ENCODE assay signal across 8 cellular contexts in genomic region chr12:10213168-10214130, GRCh38. TPM values are rescaled to one million over a fixed set of nuclear protein-coding genes. Genes with fewer than 3 reads are reported as not detected.
DNase-seq lines count a peak whose midpoint lies in the region; ATAC-seq, FAIRE-seq and TF ChIP-seq lines count a peak whose summit lies in the region.

No MANE protein-coding gene starts in this region.

- no peaks in the 10 kb centered on the region for H3K79me2 ChIP-seq in HepG2 (ENCODE audit: insufficient read depth, low read length)

- CTCF ChIA-PET in HepG2 (lab: Yijun Ruan, JAX; ENCODE audit: low intra/inter-chr PET ratio, low total read pairs) = no interaction called here

- WGBS in HepG2 (ENCODE audit: low lambda C conversion rate) = 2% methylated on average over 31 of the region's 47 CpGs

- no peaks in the 10 kb centered on the region for H4K20me1 ChIP-seq in HepG2 (ENCODE audit: insufficient read depth, low read length)

- peaks cover 33% of the 10 kb centered on the region for H3K4me1 Mint-ChIP-seq in HFFc6 (ENCODE audit: low read depth)
- peaks cover 37% of the 10 kb centered on the region for H3K4me1 Mint-ChIP-seq in dendritic cell treated with granulocyte-macrophage colony-stimulating factor and Interleukin-4, amounts not matched to agents 40 ng/mL and 50 ng/mL, for 4 days (ENCODE audit: low read depth)

- H3K4me1 ChIP-seq in HepG2 (ENCODE audit: insufficient read depth, low read length) = peaks cover 19% of the 10 kb centered on the region; the same call in 1 of the 2 replicates

- TF ChIP-seq EP300 in HepG2 (IDR thresholded peaks at IDR 0.05; ENCODE audit: low read depth in 2 of 2, low read length in 2 of 2) (no peak), HepG2 (CRISPR knock-in tag; IDR thresholded peaks at IDR 0.05; ENCODE audit: borderline replicate concordance) (no peak)

- peak overlapping the region; percentile 64 for H3K4me3 ChIP-seq in GM06990 (replicated peaks; ENCODE audit: low read depth, low read length)
- H3K4me3 ChIP-seq in HepG2 (replicated peaks in 1 of 3; ENCODE audit: insufficient read depth in 1 of 3, low read depth in 2 of 3, low read length in 3 of 3) = peak overlapping the region; percentile 82 to 97 (median 91)

- peak; percentile 26 for FAIRE-seq in HepG2 (lab: Jason Lieb, UNC)

- DNase-seq in GM06990 (ENCODE audit: extremely low read depth, insufficient read length) (peak; percentile 34), HFFc6 (peak; percentile 80), NCI-H345 (lab: John Stamatoyannopoulos, UW) (peak; percentile 62), HepG2 (ENCODE audit: low spot score) (peak; percentile 39)
- DNase-seq in activated CD4-positive, alpha-beta T cell treated with anti-CD3 and anti-CD28 coated beads, Interleukin-2, amount 50 U/mL, for 1 hour = peak; percentile 77
- peak; percentile 70 to 81 for DNase-seq in stimulated activated CD4-positive, alpha-beta T cell treated with anti-CD3 and anti-CD28 coated beads, Interleukin-2, amount 100 ng/mL, for 24 hours

- POLR2A ChIA-PET in HepG2 (lab: Yijun Ruan, JAX) = interaction anchor here (1.0 to 1.9 kb wide), 2 partner anchors 400 to 958 kb away, joined by 3 to 7 read pairs; partner anchors contain the start of gene SMIM10L1

- peak overlapping the region; percentile 98 for H3K4me2 ChIP-seq in HepG2 (ENCODE audit: low read depth, low read length)

- TF ChIP-seq CTCF in GM06990 (IDR thresholded peaks at IDR 0.05; ENCODE audit: insufficient read depth, low read length, poor library complexity, severe bottlenecking) (no peak), HFFc6 (IDR thresholded peaks at IDR 0.05) (no peak), HepG2 (CRISPR knock-in tag; IDR thresholded peaks at IDR 0.05) (no peak)

- BruUV-seq in HepG2 (replicated peaks; lab: Mats Ljungman, UMichigan) = TSS peak; percentile 64

- H3K9me3 ChIP-seq in HepG2 (ENCODE audit: low read length) = no peaks in the 10 kb centered on the region

- no peaks in the 10 kb centered on the region for H3K36me3 ChIP-seq in GM06990 (ENCODE audit: control insufficient read depth, insufficient read depth, low read length)
- no peaks in the 10 kb centered on the region for H3K36me3 ChIP-seq in HepG2 (replicated peaks in 1 of 2; ENCODE audit: control insufficient read depth in 1 of 2, insufficient read depth in 2 of 2, low read length in 2 of 2)

- H2AFZ ChIP-seq in HepG2 (ENCODE audit: low read length) = peak overlapping the region; percentile 62

- intact Hi-C loops in dendritic cell treated with granulocyte-macrophage colony-stimulating factor and Interleukin-4, amounts not matched to agents 40 ng/mL and 50 ng/mL, for 4 days (cut with micrococcal nuclease) = no loop called here
- intact Hi-C loops in HepG2 (cut with micrococcal nuclease; ENCODE audit: unreplicated experiment) = loop anchor here (2.0 kb wide), 1 partner anchor 509 kb away; the partner anchor contains the start of gene YBX3

- peaks cover 8% of the 10 kb centered on the region for H3K27me3 Mint-ChIP-seq in HFFc6 (ENCODE audit: insufficient read depth)
- no peaks in the 10 kb centered on the region for H3K27me3 Mint-ChIP-seq in dendritic cell treated with granulocyte-macrophage colony-stimulating factor and Interleukin-4, amounts not matched to agents 40 ng/mL and 50 ng/mL, for 4 days

- H3K36me3 Mint-ChIP-seq in HFFc6 (ENCODE audit: low read depth) = peaks cover 23% of the 10 kb centered on the region
- peaks cover 26% of the 10 kb centered on the region for H3K36me3 Mint-ChIP-seq in dendritic cell treated with granulocyte-macrophage colony-stimulating factor and Interleukin-4, amounts not matched to agents 40 ng/mL and 50 ng/mL, for 4 days (ENCODE audit: low read depth)

- peak overlapping the region; percentile 80 for H3K27ac ChIP-seq in HepG2 (ENCODE audit: extremely low read length, insufficient read depth, low read length)

- TF ChIP-seq POLR2A in HepG2 (IDR thresholded peaks at IDR 0.05; ENCODE audit: insufficient read depth in 1 of 2, low read depth in 2 of 2, low read length in 2 of 2) = no peak

- peak overlapping the region; percentile 99 for H3K4me3 Mint-ChIP-seq in HFFc6
- H3K4me3 Mint-ChIP-seq in dendritic cell treated with granulocyte-macrophage colony-stimulating factor and Interleukin-4, amounts not matched to agents 40 ng/mL and 50 ng/mL, for 4 days = peak overlapping the region; percentile 96

- no peaks in the 10 kb centered on the region; the same call in 1 of the 2 replicates for H3K9me3 Mint-ChIP-seq in HFFc6
- no peaks in the 10 kb centered on the region for H3K9me3 Mint-ChIP-seq in dendritic cell treated with granulocyte-macrophage colony-stimulating factor and Interleukin-4, amounts not matched to agents 40 ng/mL and 50 ng/mL, for 4 days

- peak overlapping the region; percentile 76 for H3K9ac ChIP-seq in HepG2 (ENCODE audit: insufficient read depth, low read depth, low read length)

- in situ Hi-C loops in HepG2 (cut with HindIII; ENCODE audit: extremely low pct_ligation_motif_present, low pct_unique_long_range_greater_than_20kb) = no loop called here

- ATAC-seq in HepG2 (peak; percentile 65), GM21825 (IDR thresholded peaks at IDR 0.05; ENCODE audit: unreplicated experiment) (no peak)

- peak overlapping the region; percentile 99 for H3K27ac Mint-ChIP-seq in HFFc6
- H3K27ac Mint-ChIP-seq in dendritic cell treated with granulocyte-macrophage colony-stimulating factor and Interleukin-4, amounts not matched to agents 40 ng/mL and 50 ng/mL, for 4 days = peak overlapping the region; percentile 99

- H3K27me3 ChIP-seq in GM06990 (replicated peaks; ENCODE audit: control insufficient read depth, insufficient read depth, low read length) (no peaks in the 10 kb centered on the region; the same call in 1 of the 2 replicates), HepG2 (ENCODE audit: control insufficient read depth in 1 of 2, insufficient read depth in 2 of 2, low read length in 2 of 2) (no peaks in the 10 kb centered on the region; a peak in 1 of 5 replicates)

- no peak for TF ChIP-seq RAD21 in HepG2 (CRISPR knock-in tag; IDR thresholded peaks at IDR 0.05)

RNA-seq across cellular contexts. Expression of gene GABARAPL1, which starts 0.8 kb away (rescaled TPM):
- total RNA-seq in HFFc6 (2021; fragmentation: NEBNext Ultra II Directional; extraction: Animal tissue kit (Norgen Biotek cat#: 25700)) = 100 to 1,000 TPM; 152 to 231 (median 162) TPM
- total RNA-seq in HepG2 (2016; rRNA removed; fragmentation: Illumina TruSeq; extraction: Trizol) = 7.9 and 8.1 TPM in 2 replicates
- total RNA-seq in HepG2 (2016; cell fraction: cytosol; rRNA removed; fragmentation: Illumina TruSeq; extraction: Trizol; ENCODE audit: low read depth) = 1.2 and 2.7 TPM in 2 replicates
- 6.8 and 8.2 TPM in 2 replicates for total RNA-seq in HepG2 (2016; cell fraction: insoluble cytoplasmic fraction; rRNA removed; fragmentation: Illumina TruSeq; extraction: Trizol)
- 3.7 and 3.8 TPM in 2 replicates for total RNA-seq in HepG2 (2016; cell fraction: membrane; rRNA removed; fragmentation: Illumina TruSeq; extraction: Trizol)
- 7.5 and 9.5 TPM in 2 replicates for total RNA-seq in HepG2 (2016; cell fraction: nucleus; rRNA removed; fragmentation: Illumina TruSeq; extraction: Trizol)
- polyA plus RNA-seq in HepG2 (2011; rRNA removed) = 26.1 and 28.1 TPM in 2 replicates
- polyA plus RNA-seq in HepG2 (2011; cell fraction: cytosol; rRNA removed) = 12.7 and 20.6 TPM in 2 replicates
- 18.1 and 27.4 TPM in 2 replicates for polyA plus RNA-seq in HepG2 (2011; cell fraction: nucleus; rRNA removed)
- 30.3 and 43.8 TPM in 2 replicates for polyA plus RNA-seq in HepG2 (2012)
- polyA plus RNA-seq in HepG2 (2016; cell fraction: cytosol; fragmentation: Illumina TruSeq; extraction: Trizol; ENCODE audit: low read depth) = 1.2 and 1.3 TPM in 2 replicates
- 8.5 and 10.9 TPM in 2 replicates for polyA plus RNA-seq in HepG2 (2016; cell fraction: insoluble cytoplasmic fraction; fragmentation: Illumina TruSeq; extraction: Trizol; ENCODE audit: low read depth)
- 2.4 and 2.8 TPM in 2 replicates for polyA plus RNA-seq in HepG2 (2016; cell fraction: membrane; fragmentation: Illumina TruSeq; extraction: Trizol; ENCODE audit: low read depth)
- 8.0 and 9.3 TPM in 2 replicates for polyA plus RNA-seq in HepG2 (2016; cell fraction: nucleus; fragmentation: Illumina TruSeq; extraction: Trizol; ENCODE audit: insufficient read depth, low read depth)
- 14.5 and 98.1 TPM in 2 replicates for polyA minus RNA-seq in HepG2 (2011; rRNA and poly(A)+ RNA removed; ENCODE audit: low replicate concordance)
- polyA minus RNA-seq in HepG2 (2011; cell fraction: cytosol; rRNA and poly(A)+ RNA removed) = 10.8 and 14.2 TPM in 2 replicates
- polyA minus RNA-seq in HepG2 (2011; cell fraction: nucleus; rRNA and poly(A)+ RNA removed) = 17.0 and 23.5 TPM in 2 replicates

RNA-seq across cellular contexts. Expression of gene TMEM52B, which starts 34.6 kb away (rescaled TPM):
- total RNA-seq in HFFc6 (2021; fragmentation: NEBNext Ultra II Directional; extraction: Animal tissue kit (Norgen Biotek cat#: 25700)) = 1 to 10 TPM in 4 of 6 experiments, under 1 TPM in 2; 0.74 to 2.3 (median 1.1) TPM
- not detected in 2 replicates for total RNA-seq in HepG2 (2016; rRNA removed; fragmentation: Illumina TruSeq; extraction: Trizol)
- not detected in 2 replicates for total RNA-seq in HepG2 (2016; cell fraction: cytosol; rRNA removed; fragmentation: Illumina TruSeq; extraction: Trizol; ENCODE audit: low read depth)
- not detected in 2 replicates for total RNA-seq in HepG2 (2016; cell fraction: insoluble cytoplasmic fraction; rRNA removed; fragmentation: Illumina TruSeq; extraction: Trizol)
- total RNA-seq in HepG2 (2016; cell fraction: membrane; rRNA removed; fragmentation: Illumina TruSeq; extraction: Trizol) = not detected in 2 replicates
- not detected in 2 replicates for total RNA-seq in HepG2 (2016; cell fraction: nucleus; rRNA removed; fragmentation: Illumina TruSeq; extraction: Trizol)
- not detected in 2 replicates for polyA plus RNA-seq in HepG2 (2011; rRNA removed)
- not detected in 2 replicates for polyA plus RNA-seq in HepG2 (2011; cell fraction: cytosol; rRNA removed)
- polyA plus RNA-seq in HepG2 (2011; cell fraction: nucleus; rRNA removed) = not detected in 2 replicates
- not detected in 2 replicates for polyA plus RNA-seq in HepG2 (2012)
- polyA plus RNA-seq in HepG2 (2016; cell fraction: cytosol; fragmentation: Illumina TruSeq; extraction: Trizol; ENCODE audit: low read depth) = not detected in 2 replicates
- polyA plus RNA-seq in HepG2 (2016; cell fraction: insoluble cytoplasmic fraction; fragmentation: Illumina TruSeq; extraction: Trizol; ENCODE audit: low read depth) = not detected in 2 replicates
- not detected in 2 replicates for polyA plus RNA-seq in HepG2 (2016; cell fraction: membrane; fragmentation: Illumina TruSeq; extraction: Trizol; ENCODE audit: low read depth)
- polyA plus RNA-seq in HepG2 (2016; cell fraction: nucleus; fragmentation: Illumina TruSeq; extraction: Trizol; ENCODE audit: insufficient read depth, low read depth) = not detected in 2 replicates
- polyA minus RNA-seq in HepG2 (2011; rRNA and poly(A)+ RNA removed; ENCODE audit: low replicate concordance) = 8.1 TPM in 1 of 2 replicates, not detected in the other
- polyA minus RNA-seq in HepG2 (2011; cell fraction: cytosol; rRNA and poly(A)+ RNA removed) = not detected in 2 replicates
- not detected in 2 replicates for polyA minus RNA-seq in HepG2 (2011; cell fraction: nucleus; rRNA and poly(A)+ RNA removed)

RNA-seq across cellular contexts. Expression of gene OLR1, which starts 41.5 kb away (rescaled TPM):
- total RNA-seq in HFFc6 (2021; fragmentation: NEBNext Ultra II Directional; extraction: Animal tissue kit (Norgen Biotek cat#: 25700)) = 10 to 100 TPM; 30.3 to 53.6 (median 40.0) TPM
- total RNA-seq in HepG2 (2016; rRNA removed; fragmentation: Illumina TruSeq; extraction: Trizol) = not detected in 2 replicates
- total RNA-seq in HepG2 (2016; cell fraction: cytosol; rRNA removed; fragmentation: Illumina TruSeq; extraction: Trizol; ENCODE audit: low read depth) = not detected in 2 replicates
- not detected in 2 replicates for total RNA-seq in HepG2 (2016; cell fraction: insoluble cytoplasmic fraction; rRNA removed; fragmentation: Illumina TruSeq; extraction: Trizol)
- total RNA-seq in HepG2 (2016; cell fraction: membrane; rRNA removed; fragmentation: Illumina TruSeq; extraction: Trizol) = not detected in 2 replicates
- not detected in 2 replicates for total RNA-seq in HepG2 (2016; cell fraction: nucleus; rRNA removed; fragmentation: Illumina TruSeq; extraction: Trizol)
- polyA plus RNA-seq in HepG2 (2011; rRNA removed) = not detected in 2 replicates
- 0.04 TPM in 1 of 2 replicates, not detected in the other for polyA plus RNA-seq in HepG2 (2011; cell fraction: cytosol; rRNA removed)
- polyA plus RNA-seq in HepG2 (2011; cell fraction: nucleus; rRNA removed) = not detected in 2 replicates
- polyA plus RNA-seq in HepG2 (2012) = not detected in 2 replicates
- polyA plus RNA-seq in HepG2 (2016; cell fraction: cytosol; fragmentation: Illumina TruSeq; extraction: Trizol; ENCODE audit: low read depth) = not detected in 2 replicates
- polyA plus RNA-seq in HepG2 (2016; cell fraction: insoluble cytoplasmic fraction; fragmentation: Illumina TruSeq; extraction: Trizol; ENCODE audit: low read depth) = not detected in 2 replicates
- not detected in 2 replicates for polyA plus RNA-seq in HepG2 (2016; cell fraction: membrane; fragmentation: Illumina TruSeq; extraction: Trizol; ENCODE audit: low read depth)
- not detected in 2 replicates for polyA plus RNA-seq in HepG2 (2016; cell fraction: nucleus; fragmentation: Illumina TruSeq; extraction: Trizol; ENCODE audit: insufficient read depth, low read depth)
- polyA minus RNA-seq in HepG2 (2011; rRNA and poly(A)+ RNA removed; ENCODE audit: low replicate concordance) = 38.5 TPM in 1 of 2 replicates, not detected in the other
- polyA minus RNA-seq in HepG2 (2011; cell fraction: cytosol; rRNA and poly(A)+ RNA removed) = 0.59 and 0.62 TPM in 2 replicates
- polyA minus RNA-seq in HepG2 (2011; cell fraction: nucleus; rRNA and poly(A)+ RNA removed) = 0.52 TPM in 1 of 2 replicates, not detected in the other

Comparison
In these comparisons a context has a peak if more than half of its experiments do, and no peak if none do; other contexts are left out.
1. RNA of gene GABARAPL1, which starts 0.8 kb away (total RNA-seq): 152 to 231 TPM in HFFc6; 1.2 to 9.5 TPM in HepG2; every median in the first group is over 10 times any median in the second.
2. RNA of gene OLR1, which starts 41.5 kb away (total RNA-seq): 30.3 to 53.6 TPM in HFFc6; not detected in HepG2; every median in the first group is over 10 times any median in the second.
3. Peak in every context shown above with its lines, with median percentiles within 50 percentile points of each other: DNase-seq.